8 cellular contexts compared by ENCODE assay signal in the genomic region with DNA sequence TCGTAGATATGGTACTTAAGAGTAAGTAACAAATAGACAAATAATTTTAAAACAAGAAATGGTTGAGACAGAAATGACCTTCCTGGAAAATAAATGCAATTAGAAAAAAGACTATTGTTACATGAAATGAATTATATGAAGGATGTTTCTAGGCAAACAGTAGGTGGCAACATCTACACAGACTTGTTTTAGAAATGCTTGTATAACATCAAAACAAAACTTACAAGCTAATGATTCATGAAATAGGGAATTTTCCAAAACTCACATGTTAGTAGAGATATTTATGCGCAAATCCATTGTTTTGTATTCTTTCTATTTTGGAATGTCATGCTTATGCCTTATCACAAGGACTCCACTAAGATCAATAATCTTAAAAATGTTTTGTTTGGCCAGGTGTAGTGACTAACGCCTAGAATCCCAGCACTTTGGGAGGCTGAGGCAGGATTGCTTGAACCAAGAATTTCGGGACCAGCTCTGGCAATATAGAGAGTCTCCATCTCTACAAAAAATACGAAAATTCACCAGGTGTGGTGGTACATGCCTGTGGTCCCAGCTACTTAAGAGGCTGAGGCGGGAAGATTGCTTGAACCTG. TPM values are rescaled to one million over a fixed set of nuclear protein-coding genes. Genes with fewer than 3 reads are reported as not detected.
DNase-seq lines count a peak whose midpoint lies in the region; ATAC-seq, FAIRE-seq and TF ChIP-seq lines count a peak whose summit lies in the region.

No MANE protein-coding gene starts in this region.

- CTCF ChIA-PET in T-cell (lab: Charles Lee): interaction anchor here (1.0 to 1.8 kb wide), 2 partner anchors 412 kb away, joined by 3 to 8 read pairs; no protein-coding TSS in a partner anchor

- peak; percentile 33 for TF ChIP-seq CTCF in kidney epithelial cell (IDR thresholded peaks at IDR 0.05; ENCODE audit: insufficient read depth, low read length, poor library complexity, severe bottlenecking)
- peak in 3 of 6 experiments; percentile 31 to 46 (median 42) for TF ChIP-seq CTCF in thyroid gland (IDR thresholded peaks at IDR 0.05)

- no peak for FAIRE-seq in GM12891 (lab: Jason Lieb, UNC)

- in situ Hi-C loops in Caki2 (cut with HindIII; ENCODE audit: low pct_unique_long_range_greater_than_20kb, low sequenced_read_pairs): no loop called here

- H3K4me1 Mint-ChIP-seq in T-helper 2 cell treated with Interferon-gamma antibody and Interleukin-4, amounts not matched to agents 5 μg/mL and 100 μg/mL, for 36 hours (ENCODE audit: low read depth): peaks cover 14% of the 10 kb centered on the region
- H3K4me1 Mint-ChIP-seq in T-cell: peaks cover 9 to 11% (median 11%) of the 10 kb centered on the region in 3 donors

- H3K27me3 Mint-ChIP-seq in T-helper 2 cell treated with Interferon-gamma antibody and Interleukin-4, amounts not matched to agents 5 μg/mL and 100 μg/mL, for 36 hours (ENCODE audit: low read depth): peaks cover 7% of the 10 kb centered on the region
- H3K27me3 Mint-ChIP-seq in T-cell: peaks cover 11 to 23% of the 10 kb centered on the region in 2 donors

- intact Hi-C loops in thyroid gland (cut with DNase I): loop anchor here (5.0 to 10.0 kb wide), 2 partner anchors 233 to 415 kb away; no protein-coding TSS in a partner anchor

- POLR2A ChIA-PET in T-cell (lab: Charles Lee): no interaction called here

- H3K4me3 ChIP-seq in kidney epithelial cell (ENCODE audit: low read depth, low read length): no peak overlapping the region
- H3K4me3 ChIP-seq in thyroid gland (replicated peaks in 1 of 3): no peak overlapping the region

- H3K36me3 ChIP-seq in kidney epithelial cell (ENCODE audit: control insufficient read depth, insufficient read depth, low read length): no peaks in the 10 kb centered on the region
- no peaks in the 10 kb centered on the region for H3K36me3 ChIP-seq in thyroid gland

- no peaks in the 10 kb centered on the region for H3K36me3 Mint-ChIP-seq in T-helper 2 cell treated with Interferon-gamma antibody and Interleukin-4, amounts not matched to agents 5 μg/mL and 100 μg/mL, for 36 hours (ENCODE audit: low read depth)
- H3K36me3 Mint-ChIP-seq in T-cell: no peaks in the 10 kb centered on the region

- DNase-seq in Caki2 (ENCODE audit: low read depth) (peak; percentile 71), kidney epithelial cell (ENCODE audit: low read depth) (peak; percentile 29), T-cell (no peak), GM12891 (ENCODE audit: insufficient read length, low spot score) (no peak), thyroid gland (no peak)
- DNase-seq in T-helper 2 cell treated with Interferon-gamma antibody and Interleukin-4, amounts not matched to agents 5 μg/mL and 100 μg/mL, for 36 hours (ENCODE audit: low spot score): no peak

- no peaks in the 10 kb centered on the region for H3K9me3 Mint-ChIP-seq in T-helper 2 cell treated with Interferon-gamma antibody and Interleukin-4, amounts not matched to agents 5 μg/mL and 100 μg/mL, for 36 hours
- peaks cover 0 to 6% (median 0%) of the 10 kb centered on the region in 3 donors for H3K9me3 Mint-ChIP-seq in T-cell

- no peak overlapping the region for H3K27ac Mint-ChIP-seq in T-helper 2 cell treated with Interferon-gamma antibody and Interleukin-4, amounts not matched to agents 5 μg/mL and 100 μg/mL, for 36 hours
- H3K27ac Mint-ChIP-seq in T-cell: peak overlapping the region in 1 of 2 donors; percentile 15

- no peaks in the 10 kb centered on the region for H3K9me3 ChIP-seq in thyroid gland

- H3K27ac ChIP-seq in thyroid gland: no peak overlapping the region

- H3K4me1 ChIP-seq in thyroid gland: peaks cover 0 to 4% of the 10 kb centered on the region in 2 donors

- ATAC-seq in GM19025 (IDR thresholded peaks at IDR 0.05; ENCODE audit: low read depth, unreplicated experiment): peak; percentile 33
- ATAC-seq in HG03159 (IDR thresholded peaks at IDR 0.05; ENCODE audit: unreplicated experiment): peak; percentile 33
- ATAC-seq in T-cell (replicated peaks in 1 of 4): no peak

- H3K27me3 ChIP-seq in kidney epithelial cell (ENCODE audit: control insufficient read depth, insufficient read depth, low read length): no peaks in the 10 kb centered on the region
- no peaks in the 10 kb centered on the region for H3K27me3 ChIP-seq in thyroid gland

- WGBS in thyroid gland, 2 donors: 68 to 81% methylated on average over 6 of the region's 6 CpGs

- peak overlapping the region; percentile 62 for H3K4me3 Mint-ChIP-seq in T-helper 2 cell treated with Interferon-gamma antibody and Interleukin-4, amounts not matched to agents 5 μg/mL and 100 μg/mL, for 36 hours
- H3K4me3 Mint-ChIP-seq in T-cell: no peak overlapping the region

- TF ChIP-seq POLR2A in GM12891 (IDR thresholded peaks at IDR 0.05; ENCODE audit: low read depth, low read length): no peak
- TF ChIP-seq POLR2A in thyroid gland (IDR thresholded peaks at IDR 0.05): no peak

TF ChIP-seq in GM12891, 5 proteins besides CTCF, POLR2A, EP300 and RAD21:
- TF ChIP-seq SPI1 (IDR thresholded peaks at IDR 0.05; ENCODE audit: low read depth, low read length) (no peak), TAF1 (IDR thresholded peaks at IDR 0.05; ENCODE audit: low read depth, low read length) (no peak), POU2F2 (IDR thresholded peaks at IDR 0.05; ENCODE audit: low read depth, low read length) (no peak), POLR2AphosphoS5 (IDR thresholded peaks at IDR 0.05; ENCODE audit: low read depth, low read length) (no peak), PAX5 (IDR thresholded peaks at IDR 0.05; ENCODE audit: insufficient read depth, low read length, severe bottlenecking) (no peak)
TF ChIP-seq in GM12891: peak in this region for 0.

RNA-seq across cellular contexts. Expression of gene LGSN, which starts 32.3 kb away (rescaled TPM):
- total RNA-seq in Caki2 (2014; rRNA removed; shearing (Covaris generic); ENCODE audit: low replicate concordance): not detected in 2 replicates
- not detected in 2 replicates for total RNA-seq in kidney epithelial cell
- under 1 TPM in 4 of 5 donors, not detected in 1; 0.18 to 0.26 (median 0.23) TPM for total RNA-seq in T-cell
- not detected for polyA plus RNA-seq in GM12891 (2012; ENCODE audit: low read depth, missing spikeins)
- not detected for total RNA-seq in thyroid gland

Comparison
In these comparisons a context has a peak if more than half of its experiments do, and no peak if none do; other contexts are left out.
1. DNase-seq: peak in Caki2 (single experiment) and kidney epithelial cell (single experiment); none in T-helper 2 cell treated with Interferon-gamma antibody and Interleukin-4, amounts not matched to agents 5 μg/mL and 100 μg/mL, for 36 hours (single experiment), T-cell (0 of 34), GM12891 (single experiment) and thyroid gland (0 of 2).
2. ATAC-seq: peak in GM19025 (single experiment) and HG03159 (single experiment); none in T-cell (0 of 4).